In genomic region chr4:36243355-36244256, GRCh38 we compare ENCODE assay signal across 8 cellular contexts. TPM values are rescaled to one million over a fixed set of nuclear protein-coding genes. Genes with fewer than 3 reads are reported as not detected.
DNase-seq lines count a peak whose midpoint lies in the region; ATAC-seq and TF ChIP-seq lines count a peak whose summit lies in the region.

No MANE protein-coding gene starts in this region.

- H3K27ac ChIP-seq in osteoblast (ENCODE audit: low read depth, low read length) (no peak overlapping the region), tibial artery (peak overlapping the region in 1 of 2 donors; percentile 41)

- ATAC-seq in GM18511 (IDR thresholded peaks at IDR 0.05; ENCODE audit: unreplicated experiment) (peak; percentile 36), HG02642 (IDR thresholded peaks at IDR 0.05; ENCODE audit: poor library complexity, unreplicated experiment) (peak; percentile 46)

- H3K36me3 ChIP-seq in osteoblast (ENCODE audit: insufficient read depth, low read length) (no peaks in the 10 kb centered on the region), tibial artery (no peaks in the 10 kb centered on the region)

- DNase-seq in NCI-H2171 (lab: John Stamatoyannopoulos, UW) = peak; percentile 12
- DNase-seq in activated T-helper 9 cell treated with anti-CD3 and anti-CD28 coated beads, Interleukin-2, amount 50 U/mL, for 16 hours (ENCODE audit: low read depth) = peak; percentile 45
- DNase-seq in globus pallidus (ENCODE audit: low spot score) = peak; percentile 70
- peak; percentile 65 for DNase-seq in osteoblast (ENCODE audit: insufficient read length, low spot score, missing footprints)
- DNase-seq in tibial artery = peak in 1 of 2 donors; percentile 64
- DNase-seq in GF-D8 (lab: John Stamatoyannopoulos, UW) = no peak

- H3K4me2 ChIP-seq in osteoblast (ENCODE audit: insufficient read depth, low read length) = peak overlapping the region; percentile 28

- no peaks in the 10 kb centered on the region for H3K27me3 ChIP-seq in osteoblast (ENCODE audit: insufficient read depth, low read length)
- H3K27me3 ChIP-seq in tibial artery = peaks cover 0 to 12% of the 10 kb centered on the region in 2 donors

- H3K9me3 ChIP-seq in osteoblast (ENCODE audit: low read depth, low read length) (no peaks in the 10 kb centered on the region), tibial artery (no peaks in the 10 kb centered on the region)

- no peak overlapping the region for H2AFZ ChIP-seq in osteoblast (ENCODE audit: low read length)

- no peaks in the 10 kb centered on the region for H3K79me2 ChIP-seq in osteoblast (ENCODE audit: insufficient read depth, low read length)

- no peak for TF ChIP-seq CTCF in osteoblast (IDR thresholded peaks at IDR 0.05; ENCODE audit: extremely low read depth, low read depth, low read length)
- TF ChIP-seq CTCF in tibial artery (IDR thresholded peaks at IDR 0.05) = no peak

- intact Hi-C loops in tibial artery (cut with DNase I; ENCODE audit: low total_unique reads) = no loop called here

- H3K4me1 ChIP-seq in osteoblast (ENCODE audit: insufficient read depth, low read length) (no peaks in the 10 kb centered on the region), tibial artery (peaks cover 0 to 7% (median 4%) of the 10 kb centered on the region in 4 donors)

- H3K4me3 ChIP-seq in osteoblast (ENCODE audit: insufficient read depth, low read length) = no peak overlapping the region
- H3K4me3 ChIP-seq in tibial artery = peak overlapping the region; percentile 50 to 61

- H4K20me1 ChIP-seq in osteoblast (ENCODE audit: insufficient read depth, low read length) = no peaks in the 10 kb centered on the region

RNA-seq across cellular contexts. Expression of gene ARAP2, which starts 0.7 kb away (rescaled TPM):
- 0.59 and 3.6 TPM in 2 replicates for total RNA-seq in osteoblast

RNA-seq across cellular contexts. Expression of gene DTHD1, which starts 37.8 kb away (rescaled TPM):
- total RNA-seq in osteoblast = not detected in 2 replicates
